Comparison of ENCODE assay signal across 15 cellular contexts in genomic region chr2:232877940-232878511, GRCh38. TPM values are rescaled to one million over a fixed set of nuclear protein-coding genes. Genes with fewer than 3 reads are reported as not detected.
A peak's percentile ranks its signal among the peaks of the same experiment; 100 is the strongest.
DNase-seq lines count a peak whose midpoint lies in the region; ATAC-seq and TF ChIP-seq lines count a peak whose summit lies in the region.
"Had no signal": no experiment of that assay in that cellular context is flagged by ENCODE, and none has a peak within 500 bp of the region (broad histone marks: within the 10 kb centered on the region; RNA-seq: fewer than 3 reads in every experiment).

No MANE protein-coding gene starts in this region.

- H3K36me3 Mint-ChIP-seq in activated CD8-positive, alpha-beta T cell treated with anti-CD3 and anti-CD28 coated beads for 36 hours (ENCODE audit: low read depth): no peaks in the 10 kb centered on the region
- H3K36me3 Mint-ChIP-seq in activated CD8-positive, alpha-beta T cell treated with anti-CD3 and anti-CD28 coated beads, Interleukin-2, amount 10 ng/mL, durations not matched to agents 7 days and 5 days (ENCODE audit: low read depth): no peaks in the 10 kb centered on the region
- H3K36me3 Mint-ChIP-seq in endodermal cell (ENCODE audit: low read depth): no peaks in the 10 kb centered on the region

- H3K27ac ChIP-seq in endodermal cell (ENCODE audit: low read depth, low read length): no peak overlapping the region
- H3K27ac ChIP-seq in osteoblast (ENCODE audit: low read depth, low read length): no peak overlapping the region
- H3K27ac ChIP-seq: foreskin keratinocyte, VCaP had no signal

- intact Hi-C loops in activated CD8-positive, alpha-beta T cell treated with anti-CD3 and anti-CD28 coated beads for 36 hours (cut with micrococcal nuclease): loop anchor here (10.0 kb wide), 1 partner anchor 377 kb away; the partner anchor contains the start of gene ATG16L1

- H4K20me1 ChIP-seq in osteoblast (ENCODE audit: insufficient read depth, low read length): no peaks in the 10 kb centered on the region

- no peak for TF ChIP-seq CTCF in activated CD8-positive, alpha-beta T cell treated with anti-CD3 and anti-CD28 coated beads for 36 hours (IDR thresholded peaks at IDR 0.05)
- TF ChIP-seq CTCF in endodermal cell (conservative IDR thresholded peaks at IDR 0.05) (no peak), osteoblast (IDR thresholded peaks at IDR 0.05; ENCODE audit: extremely low read depth, low read depth, low read length) (no peak)

- peaks cover 17% of the 10 kb centered on the region for H3K27me3 Mint-ChIP-seq in activated CD8-positive, alpha-beta T cell treated with anti-CD3 and anti-CD28 coated beads for 36 hours
- peaks cover 11% of the 10 kb centered on the region for H3K27me3 Mint-ChIP-seq in activated CD8-positive, alpha-beta T cell treated with anti-CD3 and anti-CD28 coated beads, Interleukin-2, amount 10 ng/mL, durations not matched to agents 7 days and 5 days (ENCODE audit: low read depth)
- peaks cover 29% of the 10 kb centered on the region for H3K27me3 Mint-ChIP-seq in endodermal cell (ENCODE audit: insufficient read depth)

- H3K79me2 ChIP-seq in osteoblast (ENCODE audit: insufficient read depth, low read length): no peaks in the 10 kb centered on the region

- H2AFZ ChIP-seq in osteoblast (ENCODE audit: low read length): no peak overlapping the region
- H2AFZ ChIP-seq: GM23338 had no signal

- peak overlapping the region; percentile 21 for H3K4me3 Mint-ChIP-seq in activated CD8-positive, alpha-beta T cell treated with anti-CD3 and anti-CD28 coated beads for 36 hours
- no peak overlapping the region for H3K4me3 Mint-ChIP-seq in activated CD8-positive, alpha-beta T cell treated with anti-CD3 and anti-CD28 coated beads, Interleukin-2, amount 10 ng/mL, durations not matched to agents 7 days and 5 days
- peak overlapping the region; percentile 45 for H3K4me3 Mint-ChIP-seq in endodermal cell

- ATAC-seq in activated CD8-positive, alpha-beta T cell treated with anti-CD3 and anti-CD28 coated beads for 36 hours: no peak
- ATAC-seq in activated CD8-positive, alpha-beta T cell treated with anti-CD3 and anti-CD28 coated beads, Interleukin-2, amount 10 ng/mL, durations not matched to agents 7 days and 5 days: no peak
- ATAC-seq in HG03342 (IDR thresholded peaks at IDR 0.05; ENCODE audit: unreplicated experiment): no peak
- no peak for ATAC-seq in GM21529 (IDR thresholded peaks at IDR 0.05; ENCODE audit: unreplicated experiment)
- no peak for ATAC-seq in HG03280 (IDR thresholded peaks at IDR 0.05; ENCODE audit: unreplicated experiment)
- ATAC-seq: foreskin keratinocyte, GM12878, GM23338 had no signal

- H3K36me3 ChIP-seq in H7 (replicated peaks; ENCODE audit: control insufficient read depth, insufficient read depth, low read length) (no peaks in the 10 kb centered on the region), endodermal cell (ENCODE audit: control insufficient read depth, insufficient read depth, low read length) (no peaks in the 10 kb centered on the region), osteoblast (ENCODE audit: insufficient read depth, low read length) (no peaks in the 10 kb centered on the region)

- CTCF ChIA-PET in activated CD8-positive, alpha-beta T cell treated with anti-CD3 and anti-CD28 coated beads for 36 hours (lab: Charles Lee): no interaction called here
- CTCF ChIA-PET in activated CD8-positive, alpha-beta T cell treated with anti-CD3 and anti-CD28 coated beads, Interleukin-2, amount 10 ng/mL, durations not matched to agents 7 days and 5 days (lab: Charles Lee): no interaction called here

- no peaks in the 10 kb centered on the region for H3K4me1 ChIP-seq in endodermal cell (ENCODE audit: control insufficient read depth, insufficient read depth, low read length)
- no peaks in the 10 kb centered on the region for H3K4me1 ChIP-seq in osteoblast (ENCODE audit: insufficient read depth, low read length)
- H3K4me1 ChIP-seq: foreskin keratinocyte had no signal

- no peak overlapping the region for H3K27ac Mint-ChIP-seq in activated CD8-positive, alpha-beta T cell treated with anti-CD3 and anti-CD28 coated beads for 36 hours
- H3K27ac Mint-ChIP-seq in activated CD8-positive, alpha-beta T cell treated with anti-CD3 and anti-CD28 coated beads, Interleukin-2, amount 10 ng/mL, durations not matched to agents 7 days and 5 days: no peak overlapping the region
- no peak overlapping the region for H3K27ac Mint-ChIP-seq in endodermal cell
- H3K27ac Mint-ChIP-seq: GM23338 had no signal

- H3K4me3 ChIP-seq in H7 (ENCODE audit: insufficient read depth, low read depth, low read length) (no peak overlapping the region), endodermal cell (ENCODE audit: low read length) (no peak overlapping the region), osteoblast (ENCODE audit: insufficient read depth, low read length) (no peak overlapping the region)
- H3K4me3 ChIP-seq: GM12878 had no signal

- H3K4me2 ChIP-seq in osteoblast (ENCODE audit: insufficient read depth, low read length): no peak overlapping the region

- H3K9ac ChIP-seq in endodermal cell (ENCODE audit: extremely low read depth, low read length, poor library complexity, severe bottlenecking): no peak overlapping the region

- POLR2A ChIA-PET in activated CD8-positive, alpha-beta T cell treated with anti-CD3 and anti-CD28 coated beads for 36 hours (lab: Charles Lee): no interaction called here
- POLR2A ChIA-PET in activated CD8-positive, alpha-beta T cell treated with anti-CD3 and anti-CD28 coated beads, Interleukin-2, amount 10 ng/mL, durations not matched to agents 7 days and 5 days (lab: Charles Lee): no interaction called here

- peaks cover 25% of the 10 kb centered on the region for H3K27me3 ChIP-seq in H7 (ENCODE audit: control insufficient read depth, insufficient read depth, low read length)
- peaks cover 20% of the 10 kb centered on the region for H3K27me3 ChIP-seq in endodermal cell (ENCODE audit: control insufficient read depth, insufficient read depth, low read length, poor library complexity, severe bottlenecking)
- H3K27me3 ChIP-seq in osteoblast (ENCODE audit: insufficient read depth, low read length): peaks cover 6% of the 10 kb centered on the region

- DNase-seq in activated CD8-positive, alpha-beta T cell treated with anti-CD3 and anti-CD28 coated beads for 36 hours: no peak
- DNase-seq in activated CD8-positive, alpha-beta T cell treated with anti-CD3 and anti-CD28 coated beads, Interleukin-2, amount 10 ng/mL, durations not matched to agents 7 days and 5 days: no peak
- peak; percentile 41 for DNase-seq in H7
- no peak for DNase-seq in endodermal cell
- peak; percentile 83 for DNase-seq in osteoblast (ENCODE audit: insufficient read length, low spot score, missing footprints)
- DNase-seq: ACHN; central memory CD4-positive, alpha-beta T cell; foreskin keratinocyte; stimulated activated CD4-positive, alpha-beta T cell treated with anti-CD3 and anti-CD28 coated beads, Interleukin-4, amount 100 ng/mL, for 4 hours had no signal

- H3K9me3 Mint-ChIP-seq in activated CD8-positive, alpha-beta T cell treated with anti-CD3 and anti-CD28 coated beads for 36 hours: no peaks in the 10 kb centered on the region
- no peaks in the 10 kb centered on the region for H3K9me3 Mint-ChIP-seq in activated CD8-positive, alpha-beta T cell treated with anti-CD3 and anti-CD28 coated beads, Interleukin-2, amount 10 ng/mL, durations not matched to agents 7 days and 5 days (ENCODE audit: insufficient read depth)
- H3K9me3 Mint-ChIP-seq in endodermal cell: no peaks in the 10 kb centered on the region
- H3K9me3 Mint-ChIP-seq: GM23338 had no signal

- WGBS in endodermal cell (ENCODE audit: insufficient coverage in 1 of 2, insufficient read length in 1 of 2), 2 experiments: 92 to 96% methylated on average over 10 to 13 of the region's 13 CpGs

- no peaks in the 10 kb centered on the region for H3K9me3 ChIP-seq in endodermal cell (ENCODE audit: control insufficient read depth, low read length)
- no peaks in the 10 kb centered on the region for H3K9me3 ChIP-seq in osteoblast (ENCODE audit: low read depth, low read length)

- peaks cover 4% of the 10 kb centered on the region for H3K4me1 Mint-ChIP-seq in activated CD8-positive, alpha-beta T cell treated with anti-CD3 and anti-CD28 coated beads for 36 hours (ENCODE audit: low read depth)
- H3K4me1 Mint-ChIP-seq in activated CD8-positive, alpha-beta T cell treated with anti-CD3 and anti-CD28 coated beads, Interleukin-2, amount 10 ng/mL, durations not matched to agents 7 days and 5 days (ENCODE audit: low read depth): peaks cover 8% of the 10 kb centered on the region
- H3K4me1 Mint-ChIP-seq in endodermal cell: no peaks in the 10 kb centered on the region
- H3K4me1 Mint-ChIP-seq: GM23338 had no signal

RNA-seq across cellular contexts. Expression of gene SNORC, which starts 8.0 kb away (rescaled TPM):
- 1 to 10 TPM; 2.1 to 2.4 TPM for total RNA-seq in activated CD8-positive, alpha-beta T cell treated with anti-CD3 and anti-CD28 coated beads for 36 hours
- total RNA-seq in activated CD8-positive, alpha-beta T cell treated with anti-CD3 and anti-CD28 coated beads, Interleukin-2, amount 10 ng/mL, durations not matched to agents 7 days and 5 days: 1 to 10 TPM in 1 of 2 experiments, under 1 TPM in 1; 0.99 to 2.2 TPM
- 1.6 and 5.2 TPM in 2 replicates for total RNA-seq in H7 (2014; rRNA removed; shearing (Covaris generic))
- total RNA-seq in endodermal cell (1 to 10 TPM; 3.6 to 5.0 TPM), osteoblast (0.72 and 0.88 TPM in 2 replicates)
- polyA plus RNA-seq in endodermal cell (2013, experiment 1 of 2): 1.00 TPM
- polyA plus RNA-seq in endodermal cell (2013, experiment 2 of 2): 0.66 TPM

Comparison
In these comparisons a context has a peak if more than half of its experiments do, and no peak if none do; other contexts are left out.
1. DNase-seq: peak in H7 (single experiment) and osteoblast (single experiment); none in activated CD8-positive, alpha-beta T cell treated with anti-CD3 and anti-CD28 coated beads for 36 hours (single experiment), activated CD8-positive, alpha-beta T cell treated with anti-CD3 and anti-CD28 coated beads, Interleukin-2, amount 10 ng/mL, durations not matched to agents 7 days and 5 days (single experiment) and endodermal cell (single experiment).